In the genomic region with DNA sequence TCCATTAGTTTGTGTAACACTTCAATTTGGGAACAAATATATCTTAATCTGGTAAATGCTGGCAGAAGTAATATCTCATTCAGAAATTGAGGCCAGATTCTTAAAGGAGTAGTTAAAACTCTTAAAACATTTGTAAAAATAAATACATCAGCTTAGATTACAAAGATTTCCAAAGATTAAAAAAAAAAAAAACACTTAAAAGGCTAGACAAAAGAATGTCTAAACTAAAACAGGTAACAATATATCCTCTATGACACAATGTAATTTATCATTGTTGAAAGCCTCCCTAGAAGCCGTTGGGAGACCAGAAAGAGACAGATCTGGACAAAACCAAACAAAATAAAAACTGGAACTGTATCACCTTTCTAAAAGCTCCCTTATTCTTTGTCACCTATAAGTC, we compare ENCODE assay signal across 20 cellular contexts. TPM values are rescaled to one million over a fixed set of nuclear protein-coding genes. Genes with fewer than 3 reads are reported as not detected.
DNase-seq lines count a peak whose midpoint lies in the region; ATAC-seq and TF ChIP-seq lines count a peak whose summit lies in the region.
"Had no signal": no experiment of that assay in that cellular context is flagged by ENCODE, and none has a peak within 500 bp of the region (broad histone marks: within the 10 kb centered on the region; RNA-seq: fewer than 3 reads in every experiment).

No MANE protein-coding gene starts in this region.

- CTCF ChIA-PET in HEK293 (lab: Yijun Ruan, JAX), result interaction anchor here (0.6 to 1.2 kb wide), 2 partner anchors 23 to 632 kb away, joined by 3 to 4 read pairs; partner anchors contain the start of gene PLCD3

- intact Hi-C loops in activated T-helper 2 cell treated with anti-CD3 and anti-CD28 coated beads, Interferon-gamma antibody, Interleukin-2, Interleukin-4, amounts not matched to agents 10 μg/mL and 5 μg/mL and 100 μg/mL, durations not matched to agents 14 hours and 24 hours and 36 hours (cut with micrococcal nuclease), result loop anchor here (5.0 kb wide), 1 partner anchor 97 kb away; no protein-coding TSS in a partner anchor
- intact Hi-C loops in posterior cingulate gyrus (cut with DNase I), result loop anchor here (10.0 kb wide), 1 partner anchor 185 kb away; the partner anchor contains the start of gene CCDC43

- H3K4me3 ChIP-seq in BLaER1 (no peak overlapping the region), HEK293 (ENCODE audit: low read depth, low read length) (peak overlapping the region; percentile 23; the same call in 1 of the 2 replicates)
- H3K4me3 ChIP-seq: gastroesophageal sphincter, skin epidermis, upper lobe of right lung had no signal

- H3K9me3 Mint-ChIP-seq in activated T-helper 17 cell treated with anti-CD3 and anti-CD28 coated beads, Interleukin-2, amount 50 U/mL, for 72 hours, result no peaks in the 10 kb centered on the region
- H3K9me3 Mint-ChIP-seq in naive thymus-derived CD8-positive, alpha-beta T cell, result no peaks in the 10 kb centered on the region
- no peaks in the 10 kb centered on the region for H3K9me3 Mint-ChIP-seq in activated T-helper 2 cell treated with anti-CD3 and anti-CD28 coated beads, Interferon-gamma antibody, Interleukin-2, Interleukin-4, amounts not matched to agents 10 μg/mL and 5 μg/mL and 100 μg/mL, durations not matched to agents 14 hours and 24 hours and 36 hours
- H3K9me3 Mint-ChIP-seq: activated naive CD4-positive, alpha-beta T cell treated with anti-CD3 and anti-CD28 coated beads for 36 hours; effector memory CD8-positive, alpha-beta T cell had no signal

- no peak for TF ChIP-seq CTCF in HEK293 (tag by site-specific recombination; IDR thresholded peaks at IDR 0.05)

- H3K4me2 ChIP-seq in BLaER1, result peak overlapping the region; percentile 90

- H3K9me3 ChIP-seq in BLaER1 (no peaks in the 10 kb centered on the region), HEK293 (ENCODE audit: control insufficient read depth, insufficient read depth, low read depth, low read length) (no peaks in the 10 kb centered on the region)
- H3K9me3 ChIP-seq: gastroesophageal sphincter, upper lobe of right lung had no signal

- H3K27ac ChIP-seq in BLaER1, result no peak overlapping the region
- no peak overlapping the region for H3K27ac ChIP-seq in HEK293 (ENCODE audit: extremely low read depth, low read depth, low read length)
- H3K27ac ChIP-seq: gastroesophageal sphincter, skin epidermis, upper lobe of right lung had no signal

- peaks cover 18% of the 10 kb centered on the region for H3K36me3 ChIP-seq in BLaER1
- peaks cover 3 to 5% of the 10 kb centered on the region in 2 experiments; a peak in 1 of 3 replicates for H3K36me3 ChIP-seq in HEK293 (ENCODE audit: control insufficient read depth in 2 of 2, insufficient read depth in 1 of 2, low read length in 2 of 2)
- H3K36me3 ChIP-seq: gastroesophageal sphincter, upper lobe of right lung had no signal

- peaks cover 27% of the 10 kb centered on the region for H3K36me3 Mint-ChIP-seq in activated T-helper 17 cell treated with anti-CD3 and anti-CD28 coated beads, Interleukin-2, amount 50 U/mL, for 72 hours (ENCODE audit: low read depth)
- peaks cover 0 to 9% (median 0%) of the 10 kb centered on the region in 3 donors for H3K36me3 Mint-ChIP-seq in naive thymus-derived CD8-positive, alpha-beta T cell
- peaks cover 9% of the 10 kb centered on the region for H3K36me3 Mint-ChIP-seq in activated T-helper 2 cell treated with anti-CD3 and anti-CD28 coated beads, Interferon-gamma antibody, Interleukin-2, Interleukin-4, amounts not matched to agents 10 μg/mL and 5 μg/mL and 100 μg/mL, durations not matched to agents 14 hours and 24 hours and 36 hours (ENCODE audit: low read depth)

- peaks cover 82% of the 10 kb centered on the region for H4K20me1 ChIP-seq in BLaER1

- no peak overlapping the region for H3K27ac Mint-ChIP-seq in activated T-helper 17 cell treated with anti-CD3 and anti-CD28 coated beads, Interleukin-2, amount 50 U/mL, for 72 hours
- H3K27ac Mint-ChIP-seq in naive thymus-derived CD8-positive, alpha-beta T cell, result peak overlapping the region in 1 of 10 donors; percentile 13
- no peak overlapping the region for H3K27ac Mint-ChIP-seq in activated T-helper 2 cell treated with anti-CD3 and anti-CD28 coated beads, Interferon-gamma antibody, Interleukin-2, Interleukin-4, amounts not matched to agents 10 μg/mL and 5 μg/mL and 100 μg/mL, durations not matched to agents 14 hours and 24 hours and 36 hours
- H3K27ac Mint-ChIP-seq: activated CD8-positive, alpha-beta memory T cell treated with anti-CD3 and anti-CD28 coated beads, Interleukin-2, amount 10 ng/mL, durations not matched to agents 7 days and 5 days; activated naive CD4-positive, alpha-beta T cell treated with anti-CD3 and anti-CD28 coated beads for 36 hours; effector memory CD8-positive, alpha-beta T cell had no signal

- no peaks in the 10 kb centered on the region for H3K27me3 ChIP-seq in BLaER1
- H3K27me3 ChIP-seq: gastroesophageal sphincter, upper lobe of right lung had no signal

- POLR2A ChIA-PET in HEK293 (lab: Yijun Ruan, JAX), result interaction anchor here (0.7 kb wide), 1 partner anchor 41 kb away, joined by 3 read pairs; no protein-coding TSS in a partner anchor
- POLR2A ChIA-PET in naive thymus-derived CD8-positive, alpha-beta T cell (lab: Charles Lee), result no interaction called here

- no peaks in the 10 kb centered on the region for H3K27me3 Mint-ChIP-seq in activated T-helper 17 cell treated with anti-CD3 and anti-CD28 coated beads, Interleukin-2, amount 50 U/mL, for 72 hours
- H3K27me3 Mint-ChIP-seq in naive thymus-derived CD8-positive, alpha-beta T cell, result no peaks in the 10 kb centered on the region
- H3K27me3 Mint-ChIP-seq in activated T-helper 2 cell treated with anti-CD3 and anti-CD28 coated beads, Interferon-gamma antibody, Interleukin-2, Interleukin-4, amounts not matched to agents 10 μg/mL and 5 μg/mL and 100 μg/mL, durations not matched to agents 14 hours and 24 hours and 36 hours (ENCODE audit: low read depth), result no peaks in the 10 kb centered on the region
- H3K27me3 Mint-ChIP-seq: activated CD8-positive, alpha-beta memory T cell treated with anti-CD3 and anti-CD28 coated beads, Interleukin-2, amount 10 ng/mL, durations not matched to agents 7 days and 5 days; effector memory CD8-positive, alpha-beta T cell had no signal

- H3K9ac ChIP-seq in BLaER1, result no peak overlapping the region

- peaks cover 60% of the 10 kb centered on the region for H3K4me1 ChIP-seq in BLaER1
- H3K4me1 ChIP-seq in HEK293 (ENCODE audit: control insufficient read depth, insufficient read depth, low read length), result peaks cover 20% of the 10 kb centered on the region

- DNase-seq in naive thymus-derived CD8-positive, alpha-beta T cell, result no peak
- DNase-seq in amygdala (lab: John Stamatoyannopoulos, UW) (no peak), SKM-1 treated with dmso at 0.1 percent for 144 hours (lab: John Stamatoyannopoulos, UW; ENCODE audit: unreplicated experiment) (no peak), posterior cingulate gyrus (no peak)
- DNase-seq in activated T-helper 2 cell treated with anti-CD3 and anti-CD28 coated beads, Interferon-gamma antibody, Interleukin-2, Interleukin-4, amounts not matched to agents 10 μg/mL and 5 μg/mL and 100 μg/mL, durations not matched to agents 14 hours and 24 hours and 36 hours (ENCODE audit: low spot score), result no peak
- DNase-seq: activated CD8-positive, alpha-beta memory T cell treated with anti-CD3 and anti-CD28 coated beads, Interleukin-2, amount 10 ng/mL, durations not matched to agents 7 days and 5 days; activated naive CD4-positive, alpha-beta T cell treated with anti-CD3 and anti-CD28 coated beads for 36 hours; DMS53; effector memory CD8-positive, alpha-beta T cell; GOT3; NCI-H1417 treated with DMSO at 0.1 percent for 48 hours; NCI-H345; occipital lobe; stimulated activated naive CD4-positive, alpha-beta T cell; upper lobe of right lung had no signal

- H3K4me1 Mint-ChIP-seq in activated T-helper 17 cell treated with anti-CD3 and anti-CD28 coated beads, Interleukin-2, amount 50 U/mL, for 72 hours, result peaks cover 24% of the 10 kb centered on the region
- H3K4me1 Mint-ChIP-seq in naive thymus-derived CD8-positive, alpha-beta T cell, result peaks cover 21 to 82% (median 73%) of the 10 kb centered on the region in 4 donors
- H3K4me1 Mint-ChIP-seq in activated T-helper 2 cell treated with anti-CD3 and anti-CD28 coated beads, Interferon-gamma antibody, Interleukin-2, Interleukin-4, amounts not matched to agents 10 μg/mL and 5 μg/mL and 100 μg/mL, durations not matched to agents 14 hours and 24 hours and 36 hours (ENCODE audit: low read depth), result peaks cover 19% of the 10 kb centered on the region

- H3K4me3 Mint-ChIP-seq in activated T-helper 17 cell treated with anti-CD3 and anti-CD28 coated beads, Interleukin-2, amount 50 U/mL, for 72 hours, result peak overlapping the region; percentile 96
- H3K4me3 Mint-ChIP-seq in naive thymus-derived CD8-positive, alpha-beta T cell, result peak overlapping the region in 7 of 10 donors; percentile 8 to 98 (median 33)
- no peak overlapping the region for H3K4me3 Mint-ChIP-seq in activated T-helper 2 cell treated with anti-CD3 and anti-CD28 coated beads, Interferon-gamma antibody, Interleukin-2, Interleukin-4, amounts not matched to agents 10 μg/mL and 5 μg/mL and 100 μg/mL, durations not matched to agents 14 hours and 24 hours and 36 hours (ENCODE audit: low read depth)

- ATAC-seq in activated T-helper 17 cell treated with anti-CD3 and anti-CD28 coated beads, Interleukin-2, amount 50 U/mL, for 72 hours (replicated peaks), result no peak
- no peak for ATAC-seq in naive thymus-derived CD8-positive, alpha-beta T cell
- ATAC-seq: activated CD8-positive, alpha-beta memory T cell treated with anti-CD3 and anti-CD28 coated beads, Interleukin-2, amount 10 ng/mL, durations not matched to agents 7 days and 5 days; effector memory CD8-positive, alpha-beta T cell; gastroesophageal sphincter; upper lobe of right lung had no signal

TF ChIP-seq in HEK293, 187 proteins besides CTCF, POLR2A, EP300 and RAD21 (continues in another document):
- TF ChIP-seq ZNF404 (tag by site-specific recombination; IDR thresholded peaks at IDR 0.05), result no peak

RNA-seq across cellular contexts. Expression of gene GPATCH8, which starts 3.5 kb away (rescaled TPM):
- total RNA-seq in activated T-helper 17 cell treated with anti-CD3 and anti-CD28 coated beads, Interleukin-2, amount 50 U/mL, for 72 hours, result 10 to 100 TPM; 40.3 to 43.7 TPM
- 10 to 100 TPM; 73.1 to 94.8 TPM for total RNA-seq in naive thymus-derived CD8-positive, alpha-beta T cell
- polyA plus RNA-seq in naive thymus-derived CD8-positive, alpha-beta T cell, result 10 to 100 TPM; 32.9 to 61.4 (median 44.7) TPM
- total RNA-seq in activated T-helper 2 cell treated with anti-CD3 and anti-CD28 coated beads, Interferon-gamma antibody, Interleukin-2, Interleukin-4, amounts not matched to agents 10 μg/mL and 5 μg/mL and 100 μg/mL, durations not matched to agents 14 hours and 24 hours and 36 hours, result 44.7 and 49.6 TPM in 2 replicates

RNA-seq across cellular contexts. Expression of gene FZD2, which starts 57.6 kb away (rescaled TPM):
- total RNA-seq in activated T-helper 17 cell treated with anti-CD3 and anti-CD28 coated beads, Interleukin-2, amount 50 U/mL, for 72 hours, result not detected
- under 1 TPM; 0.16 to 0.34 TPM for total RNA-seq in naive thymus-derived CD8-positive, alpha-beta T cell
- polyA plus RNA-seq in naive thymus-derived CD8-positive, alpha-beta T cell, result under 1 TPM in 1 of 3 donors, not detected in 2; 0.24 TPM
- 0.53 and 0.57 TPM in 2 replicates for total RNA-seq in activated T-helper 2 cell treated with anti-CD3 and anti-CD28 coated beads, Interferon-gamma antibody, Interleukin-2, Interleukin-4, amounts not matched to agents 10 μg/mL and 5 μg/mL and 100 μg/mL, durations not matched to agents 14 hours and 24 hours and 36 hours
- total RNA-seq: activated naive CD4-positive, alpha-beta T cell treated with anti-CD3 and anti-CD28 coated beads for 36 hours had no signal
